12 cellular contexts compared by ENCODE assay signal in the genomic region with DNA sequence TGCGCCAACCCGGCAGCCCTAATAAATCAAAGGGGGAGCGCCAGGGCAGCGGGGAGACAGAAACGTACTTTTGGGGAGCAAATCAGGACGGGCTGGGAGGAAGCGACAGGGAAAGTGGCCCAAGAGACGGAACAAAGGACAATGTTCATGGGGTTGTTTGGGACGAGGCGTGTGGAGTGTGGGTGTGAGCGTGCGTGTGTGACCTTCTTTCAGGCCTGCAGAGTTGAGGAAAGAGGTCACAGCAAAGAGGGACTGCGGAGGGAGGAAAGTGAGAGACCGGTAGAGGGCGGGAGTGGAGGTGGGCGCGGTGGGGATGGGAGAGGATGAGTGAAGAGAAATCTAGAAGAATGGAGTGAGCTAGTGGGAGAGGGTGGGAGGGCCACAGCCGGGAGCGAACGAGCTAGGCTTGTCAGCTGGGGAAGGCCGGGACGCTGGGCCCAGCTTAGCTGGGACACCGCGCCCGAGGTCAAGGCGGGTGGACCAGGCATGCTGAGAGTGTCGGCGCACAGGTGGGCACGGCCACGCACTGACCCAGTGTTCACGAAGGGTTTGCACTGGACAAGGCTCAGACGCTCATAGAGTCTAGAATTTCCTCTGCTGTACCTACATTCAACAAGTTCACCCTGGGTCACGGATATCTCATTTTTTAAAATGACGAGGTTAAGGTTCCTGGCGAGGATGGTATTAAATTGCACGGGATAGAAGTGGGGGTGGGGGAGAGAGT. TPM values are rescaled to one million over a fixed set of nuclear protein-coding genes. Genes with fewer than 3 reads are reported as not detected.
DNase-seq lines count a peak whose midpoint lies in the region; ATAC-seq and TF ChIP-seq lines count a peak whose summit lies in the region.
"Had no signal": no experiment of that assay in that cellular context is flagged by ENCODE, and none has a peak within 500 bp of the region (broad histone marks: within the 10 kb centered on the region; RNA-seq: fewer than 3 reads in every experiment).

No MANE protein-coding gene starts in this region.

- H2BK12ac ChIP-seq in neuronal stem cell (ENCODE audit: low read length) = no peak overlapping the region

- peak overlapping the region; percentile 81 for H3K4me3 ChIP-seq in AG10803 (ENCODE audit: low read length)
- H3K4me3 ChIP-seq in HUES6 (ENCODE audit: low read depth, low read length) = peak overlapping the region; percentile 84
- peak overlapping the region in 3 of 4 experiments; percentile 24 to 56 (median 40) for H3K4me3 ChIP-seq in fibroblast of lung (replicated peaks in 1 of 4; ENCODE audit: control extremely low read depth in 1 of 4, insufficient read depth in 1 of 4, low read depth in 3 of 4, low read length in 4 of 4)
- peak overlapping the region in 1 of 2 donors; percentile 72 for H3K4me3 ChIP-seq in neuronal stem cell (ENCODE audit: low read length in 2 of 2)
- no peak overlapping the region for H3K4me3 ChIP-seq in BE2C (ENCODE audit: low read depth, low read length)

- H3K9ac ChIP-seq in HUES6 (ENCODE audit: low read length) (peak overlapping the region; percentile 63), fibroblast of lung (ENCODE audit: insufficient read depth, low read length) (no peak overlapping the region), neuronal stem cell (ENCODE audit: low read depth, low read length, poor library complexity) (peak overlapping the region; percentile 3)

- H2AK5ac ChIP-seq in neuronal stem cell (ENCODE audit: low read depth, low read length) = no peak overlapping the region

- H3K4me2 ChIP-seq in fibroblast of lung (ENCODE audit: extremely low read depth, insufficient read depth, low read length) (peak overlapping the region; percentile 62), neuronal stem cell (ENCODE audit: insufficient read depth, low read length, poor library complexity, severe bottlenecking) (peak overlapping the region; percentile 92)

- H4K20me1 ChIP-seq in fibroblast of lung (ENCODE audit: control insufficient read depth, extremely low read depth, insufficient read depth, low read length) = no peaks in the 10 kb centered on the region

- no peak overlapping the region for H4K8ac ChIP-seq in neuronal stem cell (ENCODE audit: low read depth, low read length)

- H3K14ac ChIP-seq in neuronal stem cell (ENCODE audit: low read length) = peak overlapping the region; percentile 4

- WGBS in neuronal stem cell (ENCODE audit: extremely low coverage in 2 of 2, insufficient read length in 2 of 2, insufficient replicate concordance in 1 of 2), 2 donors = no CpG with 5 or more reads among the region's 36 CpGs

- H4K91ac ChIP-seq in neuronal stem cell (ENCODE audit: low read depth, low read length, poor library complexity) = no peak overlapping the region

- ATAC-seq in GM21737 (IDR thresholded peaks at IDR 0.05; ENCODE audit: unreplicated experiment) = no peak

- H3K36me3 ChIP-seq in HUES6 (ENCODE audit: control insufficient read depth, insufficient read depth, low read length) (no peaks in the 10 kb centered on the region), fibroblast of lung (ENCODE audit: control insufficient read depth, insufficient read depth, low read length) (no peaks in the 10 kb centered on the region), neuronal stem cell (replicated peaks in 1 of 2; ENCODE audit: control insufficient read depth in 2 of 2, insufficient read depth in 2 of 2, low read length in 2 of 2) (no peaks in the 10 kb centered on the region), BE2C (no peaks in the 10 kb centered on the region)

- H3K79me1 ChIP-seq in neuronal stem cell (ENCODE audit: low read depth, low read length) = no peaks in the 10 kb centered on the region

- no peak overlapping the region for H3K4ac ChIP-seq in neuronal stem cell (ENCODE audit: low read length)

- DNase-seq in AG10803 (ENCODE audit: low read depth) (peak; percentile 15), fibroblast of lung (ENCODE audit: low read depth in 2 of 2) (no peak), neuronal stem cell (ENCODE audit: low spot score) (peak; percentile 30), BE2C (no peak), GF-D8 (lab: John Stamatoyannopoulos, UW) (no peak)
- no peak for DNase-seq in activated CD8-positive, alpha-beta memory T cell treated with anti-CD3 and anti-CD28 coated beads, Interleukin-2, amount 50 U/mL, for 48 hours
- DNase-seq: activated T-cell treated with anti-CD3 and anti-CD28 coated beads, Interleukin-2, amount 50 U/mL, for 1 hour; NCI-H1436 had no signal

- H3K27ac ChIP-seq in HUES6 (ENCODE audit: low read depth, low read length) (no peak overlapping the region), fibroblast of lung (ENCODE audit: insufficient read depth, low read length) (no peak overlapping the region), neuronal stem cell (replicated peaks; ENCODE audit: low read length) (no peak overlapping the region)

- no peak overlapping the region for H2BK15ac ChIP-seq in neuronal stem cell (ENCODE audit: low read length)

- no peaks in the 10 kb centered on the region for H3K79me2 ChIP-seq in fibroblast of lung (ENCODE audit: control insufficient read depth, insufficient read depth, low read length)

- TF ChIP-seq CTCF in AG10803 (conservative IDR thresholded peaks at IDR 0.05; ENCODE audit: low read length) (peak; percentile 39), fibroblast of lung (conservative IDR thresholded peaks at IDR 0.05 in 1 of 2, IDR thresholded peaks at IDR 0.05 in 1 of 2; ENCODE audit: low read depth in 1 of 2, low read length in 2 of 2) (peak in 1 of 2 donors; percentile 9), BE2C (IDR thresholded peaks at IDR 0.05; ENCODE audit: low read depth, low read length) (no peak)

- H3K23ac ChIP-seq in neuronal stem cell (ENCODE audit: low read depth, low read length, poor library complexity) = peak overlapping the region; percentile 87

- H3K9me3 ChIP-seq in HUES6 (ENCODE audit: control insufficient read depth, insufficient read depth, low read depth, low read length) = no peaks in the 10 kb centered on the region
- no peaks in the 10 kb centered on the region for H3K9me3 ChIP-seq in fibroblast of lung (ENCODE audit: control insufficient read depth, insufficient read depth, low read depth, low read length)
- H3K9me3 ChIP-seq in neuronal stem cell (replicated peaks in 1 of 2; ENCODE audit: control insufficient read depth in 2 of 2, insufficient read depth in 1 of 2, low read depth in 1 of 2, low read length in 2 of 2) = peaks cover 0 to 3% of the 10 kb centered on the region in 2 donors
- no peaks in the 10 kb centered on the region for H3K9me3 ChIP-seq in BE2C

- no peak overlapping the region for H2BK5ac ChIP-seq in neuronal stem cell (ENCODE audit: low read length)

- H3K4me1 ChIP-seq in HUES6 (ENCODE audit: control insufficient read depth, insufficient read depth, low read length) = peaks cover 64% of the 10 kb centered on the region
- no peaks in the 10 kb centered on the region for H3K4me1 ChIP-seq in fibroblast of lung (ENCODE audit: control insufficient read depth, extremely low read depth, insufficient read depth, low read length)
- peaks cover 0 to 10% of the 10 kb centered on the region in 2 donors for H3K4me1 ChIP-seq in neuronal stem cell (ENCODE audit: control insufficient read depth in 2 of 2, insufficient read depth in 1 of 2, low read depth in 1 of 2, low read length in 2 of 2)
- no peaks in the 10 kb centered on the region for H3K4me1 ChIP-seq in BE2C

- H3K18ac ChIP-seq in neuronal stem cell (ENCODE audit: low read length) = peak overlapping the region; percentile 12

- H2AFZ ChIP-seq in fibroblast of lung (ENCODE audit: low read length) (no peak overlapping the region), neuronal stem cell (ENCODE audit: low read length) (peak overlapping the region; percentile 85)

- H2BK120ac ChIP-seq in neuronal stem cell (ENCODE audit: low read depth, low read length) = no peak overlapping the region

- peaks cover 100% of the 10 kb centered on the region for H3K27me3 ChIP-seq in HUES6 (ENCODE audit: control insufficient read depth, insufficient read depth, low read length)
- peaks cover 85% of the 10 kb centered on the region for H3K27me3 ChIP-seq in fibroblast of lung (ENCODE audit: control insufficient read depth, insufficient read depth, low read length)
- peaks cover 40 to 100% (median 88%) of the 10 kb centered on the region in 3 experiments for H3K27me3 ChIP-seq in neuronal stem cell (ENCODE audit: control insufficient read depth in 3 of 3, insufficient read depth in 3 of 3, low read depth in 1 of 3, low read length in 3 of 3)
- H3K27me3 ChIP-seq in BE2C = peaks cover 100% of the 10 kb centered on the region

RNA-seq across cellular contexts. Expression of a gene that starts 14.7 kb away (rescaled TPM):
- total RNA-seq in fibroblast of lung = 0.26 and 0.33 TPM in 2 replicates
- 0.40 and 0.41 TPM in 2 replicates for polyA plus RNA-seq in fibroblast of lung
- polyA plus RNA-seq in fibroblast of lung (2012) = 0.43 and 0.65 TPM in 2 replicates
- polyA minus RNA-seq in fibroblast of lung (ENCODE audit: low replicate concordance) = not detected in 2 replicates
- polyA plus RNA-seq in neuronal stem cell (2013, experiment 1 of 2) = not detected
- polyA plus RNA-seq in neuronal stem cell (2013, experiment 2 of 2) = 0.04 TPM
- polyA plus RNA-seq in BE2C (2012; ENCODE audit: insufficient read depth, insufficient read length, low read depth) = 0.28 TPM
- total RNA-seq: dermis microvascular lymphatic vessel endothelial cell, mononuclear cell had no signal

Comparison
In these comparisons a context has a peak if more than half of its experiments do, and no peak if none do; other contexts are left out.
1. DNase-seq: peak in AG10803 (single experiment) and neuronal stem cell (single experiment); none in fibroblast of lung (0 of 2), activated CD8-positive, alpha-beta memory T cell treated with anti-CD3 and anti-CD28 coated beads, Interleukin-2, amount 50 U/mL, for 48 hours (single experiment), BE2C (single experiment) and GF-D8 (single experiment).